ENCODE assay signal across 13 cellular contexts in the genomic region with DNA sequence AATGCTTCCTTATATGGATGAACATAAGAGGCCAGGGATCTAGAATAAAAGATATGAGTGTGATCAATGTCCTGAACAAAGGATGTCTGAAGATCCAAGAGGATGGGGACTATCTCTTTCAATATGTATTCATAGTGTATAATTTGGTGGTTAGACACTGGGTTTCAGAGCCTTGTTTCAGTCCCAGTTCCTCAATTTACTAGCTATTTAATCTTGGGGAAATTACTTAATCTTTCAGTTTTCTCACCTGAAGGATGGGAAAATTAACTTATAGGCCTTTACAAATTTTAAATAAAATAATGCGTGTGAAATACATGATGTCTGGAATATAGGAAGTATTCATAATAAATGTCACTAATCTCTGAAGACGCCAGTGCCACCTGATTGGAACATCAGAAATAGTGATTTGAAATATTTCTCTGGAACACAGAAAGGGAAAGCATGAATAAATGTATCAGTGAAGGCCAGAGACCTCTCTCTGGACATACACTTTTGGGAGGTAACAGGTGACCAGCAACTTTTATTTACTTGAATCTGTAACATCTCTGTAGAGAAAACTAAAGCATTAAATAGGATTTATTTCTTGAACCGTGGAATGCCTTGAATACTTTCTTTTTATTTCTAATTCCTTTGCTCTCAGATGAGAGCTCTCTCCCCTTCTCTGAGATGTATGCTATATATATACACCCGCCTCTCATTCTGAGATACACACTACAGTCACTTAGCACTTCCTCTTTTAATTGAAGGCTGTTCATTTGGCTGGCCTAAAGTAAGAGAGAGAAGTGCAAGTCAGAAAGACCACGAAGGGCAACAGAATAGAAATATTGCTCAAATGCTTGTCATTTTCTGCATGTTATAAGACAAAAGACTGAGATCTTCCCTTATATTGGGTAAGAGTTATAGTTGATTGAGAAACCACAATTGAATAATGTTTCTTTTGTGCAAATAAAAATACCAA.
DNase-seq lines count a peak whose midpoint lies in the region; ATAC-seq and TF ChIP-seq lines count a peak whose summit lies in the region.
"Had no signal": no experiment of that assay in that cellular context is flagged by ENCODE, and none has a peak within 500 bp of the region (broad histone marks: within the 10 kb centered on the region; RNA-seq: fewer than 3 reads in every experiment).

No MANE protein-coding gene starts in this region.

- TF ChIP-seq CTCF in testis (IDR thresholded peaks at IDR 0.05), result no peak

- no peak overlapping the region for H3K27ac ChIP-seq in testis
- H3K27ac ChIP-seq: sigmoid colon, suprapubic skin had no signal

- in situ Hi-C loops in KBM-7 (cut with MboI; ENCODE audit: low pct_unique_long_range_greater_than_20kb, low sequenced_read_pairs), result no loop called here

- no peaks in the 10 kb centered on the region for H3K9me3 ChIP-seq in testis
- H3K9me3 ChIP-seq: sigmoid colon, suprapubic skin had no signal

- H3K4me1 ChIP-seq in testis, result no peaks in the 10 kb centered on the region

- TF ChIP-seq POLR2A in testis (IDR thresholded peaks at IDR 0.05), result no peak

- H3K27me3 ChIP-seq in testis, result no peaks in the 10 kb centered on the region
- H3K27me3 ChIP-seq: sigmoid colon, suprapubic skin had no signal

- H3K36me3 ChIP-seq in testis (ENCODE audit: low read depth, missing control alignments), result no peaks in the 10 kb centered on the region
- H3K36me3 ChIP-seq: sigmoid colon, suprapubic skin had no signal

- peak; percentile 62 for DNase-seq in KBM-7
- peak; percentile 13 for DNase-seq in fibroblast of gingiva (ENCODE audit: low read depth)
- DNase-seq in NCI-H526 treated with DMSO at 0.1 percent for 48 hours (lab: John Stamatoyannopoulos, UW), result no peak
- DNase-seq in testis, result no peak
- DNase-seq in AG20443 (ENCODE audit: low spot score), result no peak
- no peak for DNase-seq in HuH-7.5 (ENCODE audit: low spot score)
- DNase-seq: aorta, EL, sigmoid colon, T1000 had no signal

- intact Hi-C loops in testis (cut with DNase I; ENCODE audit: low total_unique reads), result no loop called here

- peak; percentile 99 for ATAC-seq in GM18867 (IDR thresholded peaks at IDR 0.05; ENCODE audit: unreplicated experiment)
- ATAC-seq in HG02610 (IDR thresholded peaks at IDR 0.05; ENCODE audit: unreplicated experiment), result peak; percentile 98

- H3K4me3 ChIP-seq in testis, result no peak overlapping the region
- H3K4me3 ChIP-seq: sigmoid colon, suprapubic skin had no signal

- WGBS in testis, 2 donors, result 86 to 92% methylated on average over 5 of the region's 5 CpGs

Comparison
In these comparisons a context has a peak if more than half of its experiments do, and no peak if none do; other contexts are left out.
1. DNase-seq: peak in KBM-7 (single experiment) and fibroblast of gingiva (single experiment); none in NCI-H526 treated with DMSO at 0.1 percent for 48 hours (single experiment), testis (single experiment), AG20443 (single experiment) and HuH-7.5 (single experiment).